ENCODE assay signal across 8 cellular contexts in genomic region chr17:60678118-60678444, GRCh38. TPM values are rescaled to one million over a fixed set of nuclear protein-coding genes. Genes with fewer than 3 reads are reported as not detected.
DNase-seq lines count a peak whose midpoint lies in the region; ATAC-seq and TF ChIP-seq lines count a peak whose summit lies in the region.

No MANE protein-coding gene starts in this region.

- TF ChIP-seq POLR2A in tibial nerve (IDR thresholded peaks at IDR 0.05): no peak

- peak overlapping the region; percentile 91 for H3K4me3 Mint-ChIP-seq in activated naive CD4-positive, alpha-beta T cell treated with anti-CD3 and anti-CD28 coated beads for 36 hours
- H3K4me3 Mint-ChIP-seq in activated naive CD8-positive, alpha-beta T cell treated with anti-CD3 and anti-CD28 coated beads, Interleukin-2, amount 50 U/mL, for 24 hours: peak overlapping the region; percentile 94

- H3K27ac Mint-ChIP-seq in activated naive CD4-positive, alpha-beta T cell treated with anti-CD3 and anti-CD28 coated beads for 36 hours: peak overlapping the region; percentile 79
- peak overlapping the region; percentile 82 for H3K27ac Mint-ChIP-seq in activated naive CD8-positive, alpha-beta T cell treated with anti-CD3 and anti-CD28 coated beads, Interleukin-2, amount 50 U/mL, for 24 hours

- peaks cover 1% of the 10 kb centered on the region for H3K9me3 Mint-ChIP-seq in activated naive CD4-positive, alpha-beta T cell treated with anti-CD3 and anti-CD28 coated beads for 36 hours
- peaks cover 5% of the 10 kb centered on the region for H3K9me3 Mint-ChIP-seq in activated naive CD8-positive, alpha-beta T cell treated with anti-CD3 and anti-CD28 coated beads, Interleukin-2, amount 50 U/mL, for 24 hours

- intact Hi-C loops in activated naive CD4-positive, alpha-beta T cell treated with anti-CD3 and anti-CD28 coated beads for 36 hours (cut with micrococcal nuclease): loop anchor here (10.0 kb wide), 1 partner anchor 543 kb away; no protein-coding TSS in a partner anchor

- CTCF ChIA-PET in activated naive CD4-positive, alpha-beta T cell treated with anti-CD3 and anti-CD28 coated beads for 36 hours (lab: Charles Lee): no interaction called here

- no peak for TF ChIP-seq EP300 in tibial nerve (IDR thresholded peaks at IDR 0.05)

- no peaks in the 10 kb centered on the region for H3K36me3 Mint-ChIP-seq in activated naive CD4-positive, alpha-beta T cell treated with anti-CD3 and anti-CD28 coated beads for 36 hours (ENCODE audit: low read depth)
- no peaks in the 10 kb centered on the region for H3K36me3 Mint-ChIP-seq in activated naive CD8-positive, alpha-beta T cell treated with anti-CD3 and anti-CD28 coated beads, Interleukin-2, amount 50 U/mL, for 24 hours (ENCODE audit: low read depth)

- WGBS in tibial nerve, 2 donors: 5 to 6% methylated on average over 6 of the region's 6 CpGs

- no peaks in the 10 kb centered on the region for H3K27me3 Mint-ChIP-seq in activated naive CD4-positive, alpha-beta T cell treated with anti-CD3 and anti-CD28 coated beads for 36 hours (ENCODE audit: low read depth)
- H3K27me3 Mint-ChIP-seq in activated naive CD8-positive, alpha-beta T cell treated with anti-CD3 and anti-CD28 coated beads, Interleukin-2, amount 50 U/mL, for 24 hours: no peaks in the 10 kb centered on the region

- TF ChIP-seq CTCF in tibial nerve (IDR thresholded peaks at IDR 0.05): no peak

- ATAC-seq in activated naive CD8-positive, alpha-beta T cell treated with anti-CD3 and anti-CD28 coated beads, Interleukin-2, amount 50 U/mL, for 24 hours: no peak
- ATAC-seq in left lobe of liver (peak; percentile 1), GM19463 (IDR thresholded peaks at IDR 0.05; ENCODE audit: unreplicated experiment) (no peak)

- no peaks in the 10 kb centered on the region for H3K9me3 ChIP-seq in tibial nerve

- DNase-seq in activated naive CD4-positive, alpha-beta T cell treated with anti-CD3 and anti-CD28 coated beads for 36 hours: peak; percentile 9
- no peak for DNase-seq in activated naive CD4-positive, alpha-beta T cell (lab: John Stamatoyannopoulos, UW)
- DNase-seq in activated naive CD8-positive, alpha-beta T cell treated with anti-CD3 and anti-CD28 coated beads, Interleukin-2, amount 50 U/mL, for 24 hours: no peak
- DNase-seq in left lobe of liver (ENCODE audit: low spot score) (no peak), tibial nerve (ENCODE audit: low spot score in 2 of 2) (no peak), NCI-H774 (lab: John Stamatoyannopoulos, UW) (no peak), HuH-7 (ENCODE audit: low spot score) (no peak)

- H3K27ac ChIP-seq in tibial nerve: peak overlapping the region; percentile 63 to 90 (median 83)

- peak overlapping the region; percentile 70 to 82 (median 73) for H3K4me3 ChIP-seq in tibial nerve

- no peaks in the 10 kb centered on the region for H3K27me3 ChIP-seq in tibial nerve

- peaks cover 0 to 15% (median 5%) of the 10 kb centered on the region in 4 donors for H3K4me1 ChIP-seq in tibial nerve

- H3K4me1 Mint-ChIP-seq in activated naive CD4-positive, alpha-beta T cell treated with anti-CD3 and anti-CD28 coated beads for 36 hours (ENCODE audit: low read depth): peaks cover 11% of the 10 kb centered on the region
- peaks cover 19% of the 10 kb centered on the region for H3K4me1 Mint-ChIP-seq in activated naive CD8-positive, alpha-beta T cell treated with anti-CD3 and anti-CD28 coated beads, Interleukin-2, amount 50 U/mL, for 24 hours

- peaks cover 0 to 27% (median 0%) of the 10 kb centered on the region in 3 donors for H3K36me3 ChIP-seq in tibial nerve

RNA-seq across cellular contexts. Expression of gene BCAS3, which starts 0.4 kb away (rescaled TPM):
- 1 to 10 TPM; 7.2 to 7.5 TPM for total RNA-seq in activated naive CD4-positive, alpha-beta T cell treated with anti-CD3 and anti-CD28 coated beads for 36 hours
- total RNA-seq in left lobe of liver (20.9 TPM), tibial nerve (10 to 100 TPM; 26.4 to 48.1 (median 44.8) TPM)
